ENCODE assay signal across 1 cellular context in genomic region chr10:11344550-11344949, GRCh38.
TF ChIP-seq lines count a peak whose summit lies in the region.

No MANE protein-coding gene starts in this region.

TF ChIP-seq in K562, 482 proteins besides CTCF, POLR2A, EP300 and RAD21:
- TF ChIP-seq MGA (IDR thresholded peaks at IDR 0.05) (peak; percentile 30; the same call in 1 of the 2 replicates), E2F5 (CRISPR knock-in tag; IDR thresholded peaks at IDR 0.05) (no peak), L3MBTL2 (IDR thresholded peaks at IDR 0.05) (peak; percentile 34), ZBTB40 (IDR thresholded peaks at IDR 0.05) (peak; percentile 31; the same call in 1 of the 2 replicates), ZBTB40 (CRISPR knock-in tag; IDR thresholded peaks at IDR 0.05) (no peak), GABPA (tag; conservative IDR thresholded peaks at IDR 0.05; ENCODE audit: low read depth) (peak; percentile 66)
